In the genomic region with DNA sequence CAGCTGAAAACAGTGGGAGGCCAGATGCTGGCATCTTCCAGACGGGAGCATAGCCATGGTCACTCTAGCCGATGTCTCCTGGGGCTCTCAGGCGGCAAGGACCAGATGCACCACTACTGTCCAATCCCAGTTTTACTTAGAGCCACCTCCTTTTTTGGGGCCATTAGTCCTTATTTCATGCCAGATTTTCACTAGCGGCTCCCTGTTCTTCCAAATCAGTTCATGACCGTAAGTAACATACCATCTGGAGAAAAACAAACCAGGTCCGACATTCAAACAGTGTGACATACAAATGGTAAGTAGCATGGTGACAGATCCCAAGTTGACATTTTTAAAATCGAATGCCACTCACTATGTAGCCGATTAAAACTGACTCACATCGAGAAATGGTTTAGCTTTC, we compare ENCODE assay signal across 12 cellular contexts. TPM values are rescaled to one million over a fixed set of nuclear protein-coding genes. Genes with fewer than 3 reads are reported as not detected.
A peak's percentile ranks its signal among the peaks of the same experiment; 100 is the strongest.
DNase-seq lines count a peak whose midpoint lies in the region; TF ChIP-seq lines count a peak whose summit lies in the region.
"Had no signal": no experiment of that assay in that cellular context is flagged by ENCODE, and none has a peak within 500 bp of the region (broad histone marks: within the 10 kb centered on the region; RNA-seq: fewer than 3 reads in every experiment).

No MANE protein-coding gene starts in this region.

- TF ChIP-seq CTCF in osteocyte (IDR thresholded peaks at IDR 0.05), result no peak

- H3K36me3 Mint-ChIP-seq in activated T-cell treated with anti-CD3 and anti-CD28 coated beads, Interleukin-2, amount 50 U/mL, for 24 hours (ENCODE audit: low read depth), result peaks cover 65% of the 10 kb centered on the region
- peaks cover 24% of the 10 kb centered on the region for H3K36me3 Mint-ChIP-seq in osteocyte (ENCODE audit: unreplicated experiment)

- H3K27ac Mint-ChIP-seq in activated T-cell treated with anti-CD3 and anti-CD28 coated beads, Interleukin-2, amount 50 U/mL, for 24 hours, result peak overlapping the region; percentile 30
- no peak overlapping the region for H3K27ac Mint-ChIP-seq in osteocyte (ENCODE audit: unreplicated experiment)

- peaks cover 8% of the 10 kb centered on the region for H3K4me1 Mint-ChIP-seq in activated T-cell treated with anti-CD3 and anti-CD28 coated beads, Interleukin-2, amount 50 U/mL, for 24 hours (ENCODE audit: low read depth)
- peaks cover 8% of the 10 kb centered on the region for H3K4me1 Mint-ChIP-seq in osteocyte (ENCODE audit: unreplicated experiment)

- H3K9me3 Mint-ChIP-seq in activated T-cell treated with anti-CD3 and anti-CD28 coated beads, Interleukin-2, amount 50 U/mL, for 24 hours, result no peaks in the 10 kb centered on the region
- H3K9me3 Mint-ChIP-seq in osteocyte (ENCODE audit: unreplicated experiment), result no peaks in the 10 kb centered on the region

- no peak overlapping the region for H3K4me3 Mint-ChIP-seq in activated T-cell treated with anti-CD3 and anti-CD28 coated beads, Interleukin-2, amount 50 U/mL, for 24 hours
- H3K4me3 Mint-ChIP-seq in osteocyte (ENCODE audit: unreplicated experiment), result no peak overlapping the region
- H3K4me3 Mint-ChIP-seq: CD4-positive, alpha-beta memory T cell had no signal

- DNase-seq in activated T-cell treated with anti-CD3 and anti-CD28 coated beads, Interleukin-2, amount 50 U/mL, for 24 hours, result no peak
- DNase-seq in activated T-cell treated with anti-CD3 and anti-CD28 coated beads, Interleukin-2, amount 50 U/mL, for 48 hours, result no peak
- peak; percentile 21 for DNase-seq in cerebellum (ENCODE audit: low spot score)
- peak; percentile 49 for DNase-seq in osteocyte (ENCODE audit: extremely low spot score, unreplicated experiment)
- no peak for DNase-seq in LoVo (ENCODE audit: low spot score)
- DNase-seq in stimulated activated naive CD4-positive, alpha-beta T cell (lab: John Stamatoyannopoulos, UW), result no peak
- DNase-seq: Calu3; CD4-positive, alpha-beta memory T cell; COR-L47; DMS53; DMS79 treated with DMSO at 0.1 percent for 48 hours; GOT3 had no signal

- H3K27me3 Mint-ChIP-seq in activated T-cell treated with anti-CD3 and anti-CD28 coated beads, Interleukin-2, amount 50 U/mL, for 24 hours, result no peaks in the 10 kb centered on the region
- no peaks in the 10 kb centered on the region for H3K27me3 Mint-ChIP-seq in osteocyte (ENCODE audit: unreplicated experiment)
- H3K27me3 Mint-ChIP-seq: CD4-positive, alpha-beta memory T cell had no signal

RNA-seq across cellular contexts. Expression of a gene that starts 4.1 kb away (rescaled TPM):
- total RNA-seq in cerebellum (5.3 TPM), osteocyte (4.2 and 4.6 TPM in 2 replicates)

RNA-seq across cellular contexts. Expression of a gene that starts 55.2 kb away (rescaled TPM):
- total RNA-seq in cerebellum, result 21.1 TPM
- total RNA-seq in osteocyte, result 45.5 and 52.3 TPM in 2 replicates

Comparison
In these comparisons a context has a peak if more than half of its experiments do, and no peak if none do; other contexts are left out.
1. DNase-seq: peak in cerebellum (single experiment) and osteocyte (single experiment); none in activated T-cell treated with anti-CD3 and anti-CD28 coated beads, Interleukin-2, amount 50 U/mL, for 24 hours (single experiment), activated T-cell treated with anti-CD3 and anti-CD28 coated beads, Interleukin-2, amount 50 U/mL, for 48 hours (0 of 2), LoVo (single experiment) and stimulated activated naive CD4-positive, alpha-beta T cell (0 of 6).